8 cellular contexts compared by ENCODE assay signal in genomic region chr9:92325991-92326500, GRCh38. TPM values are rescaled to one million over a fixed set of nuclear protein-coding genes. Genes with fewer than 3 reads are reported as not detected.
DNase-seq lines count a peak whose midpoint lies in the region; ATAC-seq and TF ChIP-seq lines count a peak whose summit lies in the region.

No MANE protein-coding gene starts in this region.

- H3K27ac ChIP-seq in CD4-positive, CD25-positive, alpha-beta regulatory T cell (ENCODE audit: insufficient read depth, low read length, poor library complexity, severe bottlenecking): peak overlapping the region; percentile 92
- H3K27ac ChIP-seq in GM23338 (ENCODE audit: low read depth) (no peak overlapping the region), RWPE1 (peak overlapping the region; percentile 93), epithelial cell of prostate (peak overlapping the region; percentile 89), neural progenitor cell (no peak overlapping the region)

- peaks cover 15 to 50% (median 32%) of the 10 kb centered on the region in 4 donors for H3K4me1 Mint-ChIP-seq in CD4-positive, CD25-positive, alpha-beta regulatory T cell
- H3K4me1 Mint-ChIP-seq in GM23338 (peaks cover 22% of the 10 kb centered on the region), neural progenitor cell (peaks cover 20% of the 10 kb centered on the region)

- TF ChIP-seq CTCF in GM23338 (conservative IDR thresholded peaks at IDR 0.05; ENCODE audit: low read depth in 2 of 2) (no peak), RWPE1 (conservative IDR thresholded peaks at IDR 0.05; ENCODE audit: low read depth) (no peak), neural progenitor cell (IDR thresholded peaks at IDR 0.05) (no peak)

- peak overlapping the region; percentile 99 for H3K4me3 ChIP-seq in CD4-positive, CD25-positive, alpha-beta regulatory T cell (ENCODE audit: low read depth, low read length)
- H3K4me3 ChIP-seq in GM23338 (peak overlapping the region; percentile 87), neural progenitor cell (peak overlapping the region; percentile 82)

- H3F3A ChIP-seq in GM23338 (replicated peaks; ENCODE audit: low read depth): 0 out of 2 replicates have a peak, but pooled peaks cover 4% of the 10 kb centered on the region
- peaks cover 4% of the 10 kb centered on the region for H3F3A ChIP-seq in neural progenitor cell (ENCODE audit: low read depth)

- H4K20me1 ChIP-seq in GM23338 (replicated peaks; ENCODE audit: insufficient read depth): no peaks in the 10 kb centered on the region
- no peaks in the 10 kb centered on the region for H4K20me1 ChIP-seq in neural progenitor cell (ENCODE audit: low read depth)

- peak overlapping the region; percentile 96 for H3K9ac ChIP-seq in neural progenitor cell

- POLR2A ChIA-PET in RWPE1 (lab: Yijun Ruan, JAX; ENCODE audit: low non-redundant PET): no interaction called here

- peaks cover 22% of the 10 kb centered on the region for H3K4me1 ChIP-seq in CD4-positive, CD25-positive, alpha-beta regulatory T cell (ENCODE audit: control insufficient read depth, insufficient read depth, low read length, poor library complexity, severe bottlenecking)
- H3K4me1 ChIP-seq in GM23338 (ENCODE audit: insufficient read depth) (peaks cover 19% of the 10 kb centered on the region), neural progenitor cell (peaks cover 15% of the 10 kb centered on the region)

- peak overlapping the region; percentile 92 to 100 (median 99) for H3K4me3 Mint-ChIP-seq in CD4-positive, CD25-positive, alpha-beta regulatory T cell
- H3K4me3 Mint-ChIP-seq in GM23338 (peak overlapping the region; percentile 95), neural progenitor cell (peak overlapping the region; percentile 97)

- peaks cover 36% of the 10 kb centered on the region for H3K79me2 ChIP-seq in GM23338 (replicated peaks; ENCODE audit: insufficient read depth)
- H3K79me2 ChIP-seq in neural progenitor cell (ENCODE audit: low read depth): peaks cover 24% of the 10 kb centered on the region

- ATAC-seq in CD4-positive, CD25-positive, alpha-beta regulatory T cell (ENCODE audit: low read depth in 2 of 2): no peak
- ATAC-seq in GM23338: peak; percentile 20
- no peak for ATAC-seq in HG02588 (IDR thresholded peaks at IDR 0.05; ENCODE audit: unreplicated experiment)

- no peaks in the 10 kb centered on the region for H3K9me3 Mint-ChIP-seq in CD4-positive, CD25-positive, alpha-beta regulatory T cell
- H3K9me3 Mint-ChIP-seq in GM23338 (no peaks in the 10 kb centered on the region), neural progenitor cell (no peaks in the 10 kb centered on the region)

- H3K9me2 ChIP-seq in GM23338 (ENCODE audit: insufficient read depth): no peaks in the 10 kb centered on the region

- H3K27ac Mint-ChIP-seq in CD4-positive, CD25-positive, alpha-beta regulatory T cell: peak overlapping the region; percentile 98 to 100 (median 99)
- H3K27ac Mint-ChIP-seq in GM23338 (peak overlapping the region; percentile 99; the same call in 1 of the 2 replicates), neural progenitor cell (no peak overlapping the region)

- CTCF ChIA-PET in RWPE1 (lab: Yijun Ruan, JAX): interaction anchor here (0.6 to 1.0 kb wide), 5 partner anchors 10 to 309 kb away, joined by 3 to 4 read pairs (median 3); no protein-coding TSS in a partner anchor

- H2AFZ ChIP-seq in GM23338 (peak overlapping the region; percentile 100), neural progenitor cell (replicated peaks) (peak overlapping the region; percentile 100)

- no peak for DNase-seq in CD4-positive, CD25-positive, alpha-beta regulatory T cell
- DNase-seq in GM23338 (ENCODE audit: low spot score) (no peak), RWPE1 (ENCODE audit: low spot score) (peak; percentile 56), epithelial cell of prostate (ENCODE audit: low read depth, low spot score) (no peak), neural progenitor cell (ENCODE audit: low spot score) (no peak), iPS-NIHi11 (ENCODE audit: low spot score) (no peak), NCI-H774 (lab: John Stamatoyannopoulos, UW) (no peak)

- H3K9me3 ChIP-seq in CD4-positive, CD25-positive, alpha-beta regulatory T cell (ENCODE audit: control insufficient read depth in 2 of 2, low read length in 2 of 2): no peaks in the 10 kb centered on the region
- H3K9me3 ChIP-seq in neural progenitor cell (ENCODE audit: low read depth): no peaks in the 10 kb centered on the region

- peaks cover 14% of the 10 kb centered on the region for H3K36me3 Mint-ChIP-seq in CD4-positive, CD25-positive, alpha-beta regulatory T cell
- H3K36me3 Mint-ChIP-seq in GM23338 (ENCODE audit: low read depth) (peaks cover 19% of the 10 kb centered on the region; the same call in 2 of the 3 replicates), neural progenitor cell (peaks cover 2% of the 10 kb centered on the region)

- H3K27me3 ChIP-seq in CD4-positive, CD25-positive, alpha-beta regulatory T cell (ENCODE audit: control insufficient read depth, insufficient read depth, low read length): no peaks in the 10 kb centered on the region
- H3K27me3 ChIP-seq in GM23338 (ENCODE audit: insufficient read depth) (no peaks in the 10 kb centered on the region), neural progenitor cell (no peaks in the 10 kb centered on the region)

- peaks cover 5% of the 10 kb centered on the region for H3K27me3 Mint-ChIP-seq in CD4-positive, CD25-positive, alpha-beta regulatory T cell
- H3K27me3 Mint-ChIP-seq in GM23338 (ENCODE audit: insufficient read depth, low read depth, poor library complexity) (peaks cover 5% of the 10 kb centered on the region), neural progenitor cell (ENCODE audit: insufficient read depth, low read depth) (no peaks in the 10 kb centered on the region)

- peak overlapping the region; percentile 100 for H3K4me2 ChIP-seq in GM23338
- H3K4me2 ChIP-seq in neural progenitor cell: peak overlapping the region; percentile 85

- peaks cover 20% of the 10 kb centered on the region for H3K36me3 ChIP-seq in CD4-positive, CD25-positive, alpha-beta regulatory T cell (ENCODE audit: control insufficient read depth, insufficient read depth, low read length)
- H3K36me3 ChIP-seq in GM23338 (ENCODE audit: insufficient read depth) (peaks cover 19% of the 10 kb centered on the region), neural progenitor cell (no peaks in the 10 kb centered on the region)

TF ChIP-seq in GM23338, 12 proteins besides CTCF, POLR2A, EP300 and RAD21:
- TF ChIP-seq, protein P1, sequence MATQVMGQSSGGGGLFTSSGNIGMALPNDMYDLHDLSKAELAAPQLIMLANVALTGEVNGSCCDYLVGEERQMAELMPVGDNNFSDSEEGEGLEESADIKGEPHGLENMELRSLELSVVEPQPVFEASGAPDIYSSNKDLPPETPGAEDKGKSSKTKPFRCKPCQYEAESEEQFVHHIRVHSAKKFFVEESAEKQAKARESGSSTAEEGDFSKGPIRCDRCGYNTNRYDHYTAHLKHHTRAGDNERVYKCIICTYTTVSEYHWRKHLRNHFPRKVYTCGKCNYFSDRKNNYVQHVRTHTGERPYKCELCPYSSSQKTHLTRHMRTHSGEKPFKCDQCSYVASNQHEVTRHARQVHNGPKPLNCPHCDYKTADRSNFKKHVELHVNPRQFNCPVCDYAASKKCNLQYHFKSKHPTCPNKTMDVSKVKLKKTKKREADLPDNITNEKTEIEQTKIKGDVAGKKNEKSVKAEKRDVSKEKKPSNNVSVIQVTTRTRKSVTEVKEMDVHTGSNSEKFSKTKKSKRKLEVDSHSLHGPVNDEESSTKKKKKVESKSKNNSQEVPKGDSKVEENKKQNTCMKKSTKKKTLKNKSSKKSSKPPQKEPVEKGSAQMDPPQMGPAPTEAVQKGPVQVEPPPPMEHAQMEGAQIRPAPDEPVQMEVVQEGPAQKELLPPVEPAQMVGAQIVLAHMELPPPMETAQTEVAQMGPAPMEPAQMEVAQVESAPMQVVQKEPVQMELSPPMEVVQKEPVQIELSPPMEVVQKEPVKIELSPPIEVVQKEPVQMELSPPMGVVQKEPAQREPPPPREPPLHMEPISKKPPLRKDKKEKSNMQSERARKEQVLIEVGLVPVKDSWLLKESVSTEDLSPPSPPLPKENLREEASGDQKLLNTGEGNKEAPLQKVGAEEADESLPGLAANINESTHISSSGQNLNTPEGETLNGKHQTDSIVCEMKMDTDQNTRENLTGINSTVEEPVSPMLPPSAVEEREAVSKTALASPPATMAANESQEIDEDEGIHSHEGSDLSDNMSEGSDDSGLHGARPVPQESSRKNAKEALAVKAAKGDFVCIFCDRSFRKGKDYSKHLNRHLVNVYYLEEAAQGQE (IDR thresholded peaks at IDR 0.05; ENCODE audit: unreplicated experiment): no peak
- TF ChIP-seq JUNB (IDR thresholded peaks at IDR 0.05; ENCODE audit: unreplicated experiment): no peak

RNA-seq across cellular contexts. Expression of gene CENPP, which starts 0.3 kb away (rescaled TPM):
- 6.1 TPM for total RNA-seq in CD4-positive, CD25-positive, alpha-beta regulatory T cell
- polyA plus RNA-seq in CD4-positive, CD25-positive, alpha-beta regulatory T cell: 1 to 10 TPM; 2.7 to 5.3 (median 3.8) TPM
- 12.5 and 12.6 TPM in 2 replicates for total RNA-seq in GM23338 (2014; rRNA removed; shearing (Covaris generic))
- 8.9 and 11.0 TPM in 2 replicates for polyA plus RNA-seq in GM23338 (2016; fragmentation: Nextera tagmentation; extraction: Ambion mirVana)
- total RNA-seq in neural progenitor cell (ENCODE audit: low replicate concordance): 5.5 and 10.7 TPM in 2 replicates

RNA-seq across cellular contexts. Expression of gene NOL8, which starts 0.9 kb away (rescaled TPM):
- total RNA-seq in CD4-positive, CD25-positive, alpha-beta regulatory T cell: 58.7 TPM
- 10 to 100 TPM; 23.5 to 28.5 (median 26.6) TPM for polyA plus RNA-seq in CD4-positive, CD25-positive, alpha-beta regulatory T cell
- total RNA-seq in GM23338 (2014; rRNA removed; shearing (Covaris generic)): 26.0 and 26.6 TPM in 2 replicates
- 34.1 and 42.7 TPM in 2 replicates for polyA plus RNA-seq in GM23338 (2016; fragmentation: Nextera tagmentation; extraction: Ambion mirVana)
- total RNA-seq in neural progenitor cell (ENCODE audit: low replicate concordance): 15.2 and 21.0 TPM in 2 replicates

RNA-seq across cellular contexts. Expression of gene IARS1, which starts 32.5 kb away (rescaled TPM):
- 67.1 TPM for total RNA-seq in CD4-positive, CD25-positive, alpha-beta regulatory T cell
- 10 to 100 TPM; 51.1 to 58.2 (median 51.6) TPM for polyA plus RNA-seq in CD4-positive, CD25-positive, alpha-beta regulatory T cell
- 279 and 310 TPM in 2 replicates for total RNA-seq in GM23338 (2014; rRNA removed; shearing (Covaris generic))
- 94.6 and 105 TPM in 2 replicates for polyA plus RNA-seq in GM23338 (2016; fragmentation: Nextera tagmentation; extraction: Ambion mirVana)
- total RNA-seq in neural progenitor cell (ENCODE audit: low replicate concordance): 180 and 260 TPM in 2 replicates

Comparison
In these comparisons a context has a peak if more than half of its experiments do, and no peak if none do; other contexts are left out.
1. H3K27ac ChIP-seq: peak in CD4-positive, CD25-positive, alpha-beta regulatory T cell (single experiment), RWPE1 (single experiment) and epithelial cell of prostate (single experiment); none in GM23338 (single experiment) and neural progenitor cell (single experiment).
2. Peak in every context shown above with its lines, with median percentiles within 50 percentile points of each other: H3K4me3 ChIP-seq and H3K4me3 Mint-ChIP-seq.